Comparison of ENCODE assay signal across 29 cellular contexts in the genomic region with DNA sequence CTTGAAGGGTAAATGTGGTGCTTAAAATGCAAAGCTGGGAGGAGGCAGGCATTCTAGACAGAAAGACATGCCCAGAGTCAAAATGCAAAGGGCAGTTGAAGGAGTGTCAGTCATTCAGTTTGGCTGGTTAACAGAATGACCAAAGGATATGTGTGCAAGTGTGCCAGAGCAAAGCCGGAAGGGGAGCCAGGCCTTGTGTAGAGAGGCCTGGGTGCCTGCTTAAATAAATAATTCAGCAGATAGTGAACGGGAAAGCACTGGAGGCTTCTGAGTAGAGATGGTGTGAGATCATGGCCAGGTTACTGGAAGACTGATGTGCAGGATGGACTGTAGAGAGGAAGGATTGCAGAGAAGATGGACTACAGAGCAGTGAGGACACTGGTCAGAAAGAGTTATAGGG.
"Had no signal": no experiment of that assay in that cellular context is flagged by ENCODE, and none has a peak within 500 bp of the region (broad histone marks: within the 10 kb centered on the region; RNA-seq: fewer than 3 reads in every experiment).

No MANE protein-coding gene starts in this region.

- H3K9me3 ChIP-seq: neutrophil, ovary, psoas muscle, right lobe of liver, sigmoid colon, stomach, thoracic aorta, thyroid gland, tibial nerve, upper lobe of left lung, vagina had no signal

- DNase-seq: natural killer cell; nephron progenitor cell; nucleus accumbens; ovary; posterior cingulate gyrus; psoas muscle; right cardiac atrium; sigmoid colon; small intestine; stimulated activated CD4-positive, alpha-beta T cell treated with anti-CD3 and anti-CD28 coated beads, Interleukin-15, amount 100 ng/mL, for 24 hours; stimulated activated CD4-positive, alpha-beta T cell treated with anti-CD3 and anti-CD28 coated beads, Interleukin-2, amount 100 ng/mL, for 24 hours; stimulated activated CD4-positive, alpha-beta T cell treated with anti-CD3 and anti-CD28 coated beads, Interleukin-2, amount 100 ng/mL, for 48 hours; stimulated activated CD4-positive, alpha-beta T cell treated with anti-CD3 and anti-CD28 coated beads, Interleukin-4, amount 100 ng/mL, for 24 hours; stimulated activated naive B cell treated with anti-CD40 and anti-IgM and Interleukin-4, amounts not matched to agents 10 μg/mL and 1 μg/mL and 100 μg/mL, for 72 hours; stimulated activated naive CD4-positive, alpha-beta T cell treated with Interleukin-2 at 50 U/mL for 16 hours; stomach; thyroid gland; trophoblast cell; upper lobe of left lung had no signal

- H2AFZ ChIP-seq: parathyroid adenoma had no signal

- H3K36me3 ChIP-seq: neutrophil, ovary, right lobe of liver, sigmoid colon, stomach, thoracic aorta, thyroid gland, tibial nerve, upper lobe of left lung, vagina had no signal

- ATAC-seq: natural killer cell; psoas muscle; right cardiac atrium; stimulated activated effector memory CD8-positive, alpha-beta T cell treated with anti-CD3 and anti-CD28 coated beads, Interleukin-12 subunit alpha, Interleukin-12 subunit beta, amount 100 ng/mL, for 72 hours; stimulated activated naive B cell treated with anti-CD40 and anti-IgM and Interleukin-4, amounts not matched to agents 10 μg/mL and 1 μg/mL and 100 μg/mL, for 72 hours had no signal

- H3K27ac ChIP-seq: neutrophil, ovary, parathyroid adenoma, psoas muscle, right lobe of liver, sigmoid colon, stomach, thoracic aorta, thyroid gland, tibial nerve, upper lobe of left lung, vagina had no signal

- H3K4me3 Mint-ChIP-seq: natural killer cell; nephron progenitor cell; neural crest cell; stimulated activated effector memory CD8-positive, alpha-beta T cell treated with anti-CD3 and anti-CD28 coated beads, Interleukin-12 subunit alpha, Interleukin-12 subunit beta, amount 100 ng/mL, for 72 hours; stimulated activated naive B cell treated with anti-CD40 and anti-IgM and Interleukin-4, amounts not matched to agents 10 μg/mL and 1 μg/mL and 100 μg/mL, for 72 hours; stimulated activated naive CD8-positive, alpha-beta T cell treated with anti-CD3 and anti-CD28 coated beads, Interleukin-15, Interleukin-2, amounts not matched to agents 100 ng/mL and 50 ng/mL, for 24 hours had no signal

- H3K79me2 ChIP-seq: parathyroid adenoma had no signal

- H3K27me3 Mint-ChIP-seq: progenitor cell of endocrine pancreas; stimulated activated naive B cell treated with anti-CD40 and anti-IgM and Interleukin-4, amounts not matched to agents 10 μg/mL and 1 μg/mL and 100 μg/mL, for 72 hours; stimulated activated naive CD8-positive, alpha-beta T cell treated with anti-CD3 and anti-CD28 coated beads, Interleukin-15, Interleukin-2, amounts not matched to agents 100 ng/mL and 50 ng/mL, for 24 hours had no signal

- H3K4me1 Mint-ChIP-seq: natural killer cell; stimulated activated effector memory CD8-positive, alpha-beta T cell treated with anti-CD3 and anti-CD28 coated beads, Interleukin-12 subunit alpha, Interleukin-12 subunit beta, amount 100 ng/mL, for 72 hours; stimulated activated naive B cell treated with anti-CD40 and anti-IgM and Interleukin-4, amounts not matched to agents 10 μg/mL and 1 μg/mL and 100 μg/mL, for 72 hours had no signal

- H3K9me3 Mint-ChIP-seq: nephron progenitor cell, neural crest cell had no signal

- H3K27ac Mint-ChIP-seq: natural killer cell; nephron progenitor cell; progenitor cell of endocrine pancreas; stimulated activated effector memory CD8-positive, alpha-beta T cell treated with anti-CD3 and anti-CD28 coated beads, Interleukin-12 subunit alpha, Interleukin-12 subunit beta, amount 100 ng/mL, for 72 hours; stimulated activated naive B cell treated with anti-CD40 and anti-IgM and Interleukin-4, amounts not matched to agents 10 μg/mL and 1 μg/mL and 100 μg/mL, for 72 hours; stimulated activated naive CD8-positive, alpha-beta T cell treated with anti-CD3 and anti-CD28 coated beads, Interleukin-15, Interleukin-2, amounts not matched to agents 100 ng/mL and 50 ng/mL, for 24 hours had no signal

- H3K9ac ChIP-seq: parathyroid adenoma had no signal

- H3K4me3 ChIP-seq: ovary, psoas muscle, right lobe of liver, sigmoid colon, stomach, thoracic aorta, thyroid gland, tibial nerve, upper lobe of left lung, vagina had no signal

- H3K36me3 Mint-ChIP-seq: natural killer cell; stimulated activated effector memory CD8-positive, alpha-beta T cell treated with anti-CD3 and anti-CD28 coated beads, Interleukin-12 subunit alpha, Interleukin-12 subunit beta, amount 100 ng/mL, for 72 hours; stimulated activated naive B cell treated with anti-CD40 and anti-IgM and Interleukin-4, amounts not matched to agents 10 μg/mL and 1 μg/mL and 100 μg/mL, for 72 hours had no signal

- H3K4me1 ChIP-seq: parathyroid adenoma, psoas muscle, upper lobe of left lung, vagina had no signal

- H3K27me3 ChIP-seq: neutrophil, ovary, right lobe of liver, sigmoid colon, stomach, thyroid gland, tibial nerve, upper lobe of left lung, vagina had no signal
